1 cellular context compared by ENCODE assay signal in genomic region chr20:6489361-6490154, GRCh38.
TF ChIP-seq lines count a peak whose summit lies in the region.

No MANE protein-coding gene starts in this region.

TF ChIP-seq in HepG2, 621 proteins besides CTCF, POLR2A, EP300 and RAD21 (continued from another document and continues in another):
- TF ChIP-seq ZNF687 (CRISPR knock-in tag; IDR thresholded peaks at IDR 0.05) (no peak), PHF21A (CRISPR knock-in tag; IDR thresholded peaks at IDR 0.05) (peak; percentile 53; the same call in 1 of the 2 replicates), ZNF234 (CRISPR knock-in tag; conservative IDR thresholded peaks at IDR 0.05) (no peak), ZEB1 (IDR thresholded peaks at IDR 0.05; ENCODE audit: insufficient replicate concordance, low read depth) (no peak), AHDC1 (CRISPR knock-in tag; IDR thresholded peaks at IDR 0.05; ENCODE audit: borderline replicate concordance) (peak; percentile 18; the same call in 1 of the 2 replicates), ZNF263 (CRISPR knock-in tag; IDR thresholded peaks at IDR 0.05) (no peak), TCF12 (IDR thresholded peaks at IDR 0.05) (no peak), TCF12 (CRISPR knock-in tag; IDR thresholded peaks at IDR 0.05) (no peak), ZNF256 (CRISPR knock-in tag; conservative IDR thresholded peaks at IDR 0.05) (no peak), PCBP2 (optimal IDR thresholded peaks at IDR 0.05; ENCODE audit: low read depth, low read length, poor library complexity, severe bottlenecking) (no peak), ZNF292 (CRISPR knock-in tag; IDR thresholded peaks at IDR 0.05; ENCODE audit: borderline replicate concordance, low read depth) (no peak), SATB2 (CRISPR knock-in tag; IDR thresholded peaks at IDR 0.05) (no peak), PHF20 (CRISPR knock-in tag; IDR thresholded peaks at IDR 0.05) (no peak), NCOA5 (CRISPR knock-in tag; IDR thresholded peaks at IDR 0.05) (no peak), CHCHD3 (CRISPR knock-in tag; IDR thresholded peaks at IDR 0.05) (no peak), ZGPAT (CRISPR knock-in tag; IDR thresholded peaks at IDR 0.05) (peak; percentile 48; the same call in 1 of the 2 replicates), ZNF224 (CRISPR knock-in tag; IDR thresholded peaks at IDR 0.05) (no peak), ZNF577 (CRISPR knock-in tag; IDR thresholded peaks at IDR 0.05; ENCODE audit: borderline replicate concordance, low read depth) (no peak), ZNF724P (CRISPR knock-in tag; IDR thresholded peaks at IDR 0.05; ENCODE audit: borderline replicate concordance) (no peak), TOE1 (CRISPR knock-in tag; IDR thresholded peaks at IDR 0.05) (no peak), ZNF567 (CRISPR knock-in tag; IDR thresholded peaks at IDR 0.05; ENCODE audit: borderline replicate concordance) (no peak), STAT6 (CRISPR knock-in tag; IDR thresholded peaks at IDR 0.05; ENCODE audit: borderline replicate concordance) (no peak), NKX3-1 (CRISPR knock-in tag; IDR thresholded peaks at IDR 0.05) (no peak), FOXK1 (CRISPR knock-in tag; IDR thresholded peaks at IDR 0.05; ENCODE audit: borderline replicate concordance, low read depth) (no peak), RXRA (CRISPR knock-in tag; IDR thresholded peaks at IDR 0.05) (peak; percentile 36; the same call in 1 of the 2 replicates), TFDP2 (CRISPR knock-in tag; IDR thresholded peaks at IDR 0.05) (no peak), TEF (CRISPR knock-in tag; IDR thresholded peaks at IDR 0.05) (no peak), ZNF451 (CRISPR knock-in tag; IDR thresholded peaks at IDR 0.05) (no peak), ZNF609 (CRISPR knock-in tag; IDR thresholded peaks at IDR 0.05; ENCODE audit: borderline replicate concordance) (0 out of 2 replicates have a peak, but pooled peaks have one; percentile 42), PRDM10 (CRISPR knock-in tag; IDR thresholded peaks at IDR 0.05; ENCODE audit: low read depth) (0 out of 2 replicates have a peak, but pooled peaks have one; percentile 48)
